Comparison of ENCODE assay signal across 6 cellular contexts in genomic region chr18:7609617-7610016, GRCh38.
"Had no signal": no experiment of that assay in that cellular context is flagged by ENCODE, and none has a peak within 500 bp of the region (broad histone marks: within the 10 kb centered on the region; RNA-seq: fewer than 3 reads in every experiment).

No MANE protein-coding gene starts in this region.

- H3K4me3 ChIP-seq: dorsolateral prefrontal cortex had no signal

- ATAC-seq: left lobe of liver; stimulated activated naive B cell treated with anti-CD40 and anti-IgM and Interleukin-4, amounts not matched to agents 10 μg/mL and 1 μg/mL and 100 μg/mL, for 72 hours had no signal

- DNase-seq: activated naive CD4-positive, alpha-beta T cell treated with anti-CD3 and anti-CD28 coated beads, Interleukin-2, amount 50 U/mL, for 16 hours; dorsolateral prefrontal cortex; stimulated activated CD4-positive, alpha-beta T cell treated with anti-CD3 and anti-CD28 coated beads, Interleukin-1b, Interleukin-23, amount 100 ng/mL, for 48 hours; stimulated activated naive B cell treated with anti-CD40 and anti-IgM and Interleukin-4, amounts not matched to agents 10 μg/mL and 1 μg/mL and 100 μg/mL, for 72 hours had no signal

- H3K27ac ChIP-seq: parathyroid adenoma had no signal

- H3K27me3 ChIP-seq: dorsolateral prefrontal cortex had no signal

- H2AFZ ChIP-seq: parathyroid adenoma had no signal

- H3K4me1 ChIP-seq: parathyroid adenoma had no signal

- H3K9ac ChIP-seq: parathyroid adenoma had no signal
